1 cellular context compared by ENCODE assay signal in genomic region chr2:9140570-9141378, GRCh38.
TF ChIP-seq lines count a peak whose summit lies in the region.

No MANE protein-coding gene starts in this region.

TF ChIP-seq in K562, 482 proteins besides CTCF, POLR2A, EP300 and RAD21 (continued from another document):
- peak; percentile 8; the same call in 1 of the 2 replicates for TF ChIP-seq TAL1 (IDR thresholded peaks at IDR 0.05)
- TF ChIP-seq, protein P1, sequence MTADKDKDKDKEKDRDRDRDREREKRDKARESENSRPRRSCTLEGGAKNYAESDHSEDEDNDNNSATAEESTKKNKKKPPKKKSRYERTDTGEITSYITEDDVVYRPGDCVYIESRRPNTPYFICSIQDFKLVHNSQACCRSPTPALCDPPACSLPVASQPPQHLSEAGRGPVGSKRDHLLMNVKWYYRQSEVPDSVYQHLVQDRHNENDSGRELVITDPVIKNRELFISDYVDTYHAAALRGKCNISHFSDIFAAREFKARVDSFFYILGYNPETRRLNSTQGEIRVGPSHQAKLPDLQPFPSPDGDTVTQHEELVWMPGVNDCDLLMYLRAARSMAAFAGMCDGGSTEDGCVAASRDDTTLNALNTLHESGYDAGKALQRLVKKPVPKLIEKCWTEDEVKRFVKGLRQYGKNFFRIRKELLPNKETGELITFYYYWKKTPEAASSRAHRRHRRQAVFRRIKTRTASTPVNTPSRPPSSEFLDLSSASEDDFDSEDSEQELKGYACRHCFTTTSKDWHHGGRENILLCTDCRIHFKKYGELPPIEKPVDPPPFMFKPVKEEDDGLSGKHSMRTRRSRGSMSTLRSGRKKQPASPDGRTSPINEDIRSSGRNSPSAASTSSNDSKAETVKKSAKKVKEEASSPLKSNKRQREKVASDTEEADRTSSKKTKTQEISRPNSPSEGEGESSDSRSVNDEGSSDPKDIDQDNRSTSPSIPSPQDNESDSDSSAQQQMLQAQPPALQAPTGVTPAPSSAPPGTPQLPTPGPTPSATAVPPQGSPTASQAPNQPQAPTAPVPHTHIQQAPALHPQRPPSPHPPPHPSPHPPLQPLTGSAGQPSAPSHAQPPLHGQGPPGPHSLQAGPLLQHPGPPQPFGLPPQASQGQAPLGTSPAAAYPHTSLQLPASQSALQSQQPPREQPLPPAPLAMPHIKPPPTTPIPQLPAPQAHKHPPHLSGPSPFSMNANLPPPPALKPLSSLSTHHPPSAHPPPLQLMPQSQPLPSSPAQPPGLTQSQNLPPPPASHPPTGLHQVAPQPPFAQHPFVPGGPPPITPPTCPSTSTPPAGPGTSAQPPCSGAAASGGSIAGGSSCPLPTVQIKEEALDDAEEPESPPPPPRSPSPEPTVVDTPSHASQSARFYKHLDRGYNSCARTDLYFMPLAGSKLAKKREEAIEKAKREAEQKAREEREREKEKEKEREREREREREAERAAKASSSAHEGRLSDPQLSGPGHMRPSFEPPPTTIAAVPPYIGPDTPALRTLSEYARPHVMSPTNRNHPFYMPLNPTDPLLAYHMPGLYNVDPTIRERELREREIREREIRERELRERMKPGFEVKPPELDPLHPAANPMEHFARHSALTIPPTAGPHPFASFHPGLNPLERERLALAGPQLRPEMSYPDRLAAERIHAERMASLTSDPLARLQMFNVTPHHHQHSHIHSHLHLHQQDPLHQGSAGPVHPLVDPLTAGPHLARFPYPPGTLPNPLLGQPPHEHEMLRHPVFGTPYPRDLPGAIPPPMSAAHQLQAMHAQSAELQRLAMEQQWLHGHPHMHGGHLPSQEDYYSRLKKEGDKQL (CRISPR knock-in tag; IDR thresholded peaks at IDR 0.05; ENCODE audit: borderline replicate concordance), result no peak
- peak; percentile 57 for TF ChIP-seq CBFA2T3 (IDR thresholded peaks at IDR 0.05)
